In genomic region chr7:74466196-74466813, GRCh38 we compare ENCODE assay signal across 13 cellular contexts. TPM values are rescaled to one million over a fixed set of nuclear protein-coding genes. Genes with fewer than 3 reads are reported as not detected.
A peak's percentile ranks its signal among the peaks of the same experiment; 100 is the strongest.
DNase-seq lines count a peak whose midpoint lies in the region; ATAC-seq and TF ChIP-seq lines count a peak whose summit lies in the region.
"Had no signal": no experiment of that assay in that cellular context is flagged by ENCODE, and none has a peak within 500 bp of the region (broad histone marks: within the 10 kb centered on the region; RNA-seq: fewer than 3 reads in every experiment).

No MANE protein-coding gene starts in this region.

- no peak for TF ChIP-seq POLR2A in suprapubic skin (IDR thresholded peaks at IDR 0.05)

- CTCF ChIA-PET in Panc1 (lab: Charles Lee) = no interaction called here

- H3K9ac ChIP-seq in mucosa of rectum (ENCODE audit: low read depth in 1 of 2, low read length in 2 of 2) = peak overlapping the region in 1 of 2 donors; percentile 31

- peaks cover 14% of the 10 kb centered on the region for H3K4me1 ChIP-seq in Panc1 (ENCODE audit: control insufficient read depth, insufficient read depth, low read length)
- peaks cover 7 to 15% of the 10 kb centered on the region in 2 donors for H3K4me1 ChIP-seq in esophagus (ENCODE audit: control insufficient read depth in 2 of 2, insufficient read depth in 2 of 2, low read length in 1 of 2)
- H3K4me1 ChIP-seq in mucosa of rectum (ENCODE audit: control insufficient read depth in 2 of 2, insufficient read depth in 2 of 2, low read length in 2 of 2) = peaks cover 6 to 16% of the 10 kb centered on the region in 2 donors
- peaks cover 31% of the 10 kb centered on the region for H3K4me1 ChIP-seq in suprapubic skin

- TF ChIP-seq CTCF in Panc1 (IDR thresholded peaks at IDR 0.05) = no peak
- no peak for TF ChIP-seq CTCF in suprapubic skin (IDR thresholded peaks at IDR 0.05)

- BruUV-seq in Panc1 (replicated peaks; lab: Mats Ljungman, UMichigan) = no TSS peak

- H3K4me3 ChIP-seq in Panc1 (ENCODE audit: low read depth in 2 of 2, low read length in 2 of 2) (no peak overlapping the region), esophagus (ENCODE audit: low read depth in 1 of 2, low read length in 2 of 2) (no peak overlapping the region), mucosa of rectum (ENCODE audit: low read length in 2 of 2) (no peak overlapping the region), suprapubic skin (no peak overlapping the region)

- no peaks in the 10 kb centered on the region for H3K9me3 ChIP-seq in Panc1 (ENCODE audit: control insufficient read depth, insufficient read depth, low read depth, low read length)
- H3K9me3 ChIP-seq in esophagus (ENCODE audit: control insufficient read depth in 2 of 2, insufficient read depth in 1 of 2, low read depth in 1 of 2, low read length in 1 of 2) = no peaks in the 10 kb centered on the region
- H3K9me3 ChIP-seq in mucosa of rectum (ENCODE audit: control insufficient read depth in 2 of 2, low read length in 2 of 2) = no peaks in the 10 kb centered on the region
- H3K9me3 ChIP-seq in suprapubic skin = no peaks in the 10 kb centered on the region

- H3K27me3 ChIP-seq in Panc1 (ENCODE audit: control insufficient read depth, insufficient read depth, low read length) = no peaks in the 10 kb centered on the region
- H3K27me3 ChIP-seq in esophagus (ENCODE audit: control insufficient read depth in 1 of 2, insufficient read depth in 2 of 2, low read length in 2 of 2) = no peaks in the 10 kb centered on the region
- H3K27me3 ChIP-seq in mucosa of rectum (ENCODE audit: control insufficient read depth in 2 of 2, insufficient read depth in 2 of 2, low read length in 2 of 2) = no peaks in the 10 kb centered on the region
- no peaks in the 10 kb centered on the region for H3K27me3 ChIP-seq in suprapubic skin

- 59 to 69% methylated on average over 21 of the region's 21 CpGs for WGBS in esophagus, 2 donors
- 48% methylated on average over 14 of the region's 21 CpGs for WGBS in suprapubic skin

- in situ Hi-C loops in Panc1 (cut with HindIII; ENCODE audit: low pct_unique_long_range_greater_than_20kb, low sequenced_read_pairs) = no loop called here

- ATAC-seq in Panc1 (peak; percentile 63), HG03469 (IDR thresholded peaks at IDR 0.05; ENCODE audit: unreplicated experiment) (no peak), GM18867 (IDR thresholded peaks at IDR 0.05; ENCODE audit: unreplicated experiment) (no peak)

- no peaks in the 10 kb centered on the region for H3K36me3 ChIP-seq in Panc1 (ENCODE audit: control insufficient read depth, insufficient read depth, low read length)
- peaks cover 0 to 4% of the 10 kb centered on the region in 2 donors for H3K36me3 ChIP-seq in esophagus (ENCODE audit: control insufficient read depth in 2 of 2, insufficient read depth in 2 of 2, low read length in 1 of 2)
- H3K36me3 ChIP-seq in mucosa of rectum (ENCODE audit: control insufficient read depth in 2 of 2, insufficient read depth in 2 of 2, low read length in 2 of 2) = no peaks in the 10 kb centered on the region
- H3K36me3 ChIP-seq in suprapubic skin = no peaks in the 10 kb centered on the region

- intact Hi-C loops in Panc1 (cut with micrococcal nuclease; ENCODE audit: unreplicated experiment) = no loop called here

- POLR2A ChIA-PET in Panc1 (lab: Charles Lee) = no interaction called here

- H3K27ac ChIP-seq in Panc1 (ENCODE audit: low read length) (no peak overlapping the region), esophagus (ENCODE audit: low read depth in 2 of 2, low read length in 1 of 2) (peak overlapping the region; percentile 88 to 92), mucosa of rectum (ENCODE audit: low read depth in 2 of 2, low read length in 2 of 2) (peak overlapping the region; percentile 13 to 56), suprapubic skin (peak overlapping the region; percentile 81)

- peak; percentile 67 for TF ChIP-seq EP300 in suprapubic skin (IDR thresholded peaks at IDR 0.05)

- no peak for DNase-seq in Panc1 (ENCODE audit: low read depth, low spot score)
- DNase-seq in suprapubic skin (ENCODE audit: low spot score in 2 of 2) = no peak
- DNase-seq in GM03348 (ENCODE audit: low spot score) = no peak
- DNase-seq in globus pallidus (ENCODE audit: low spot score) = no peak
- DNase-seq: dermis blood vessel endothelial cell; DMS53; naive B cell; NCI-H187; stimulated activated CD4-positive, alpha-beta T cell treated with anti-CD3 and anti-CD28 coated beads, Interleukin-4, amount 100 ng/mL, for 1 hour had no signal

RNA-seq across cellular contexts. Expression of gene GTF2IRD1, which starts 12.6 kb away (rescaled TPM):
- total RNA-seq in Panc1 (2021; ENCODE audit: unreplicated experiment) = 54.0 TPM
- 49.5 TPM for polyA plus RNA-seq in Panc1 (2012; ENCODE audit: insufficient read length)
- 10 to 100 TPM; 30.4 to 43.4 TPM for polyA plus RNA-seq in esophagus
- total RNA-seq in suprapubic skin = 10 to 100 TPM; 23.1 to 41.2 (median 25.0) TPM
